In the genomic region with DNA sequence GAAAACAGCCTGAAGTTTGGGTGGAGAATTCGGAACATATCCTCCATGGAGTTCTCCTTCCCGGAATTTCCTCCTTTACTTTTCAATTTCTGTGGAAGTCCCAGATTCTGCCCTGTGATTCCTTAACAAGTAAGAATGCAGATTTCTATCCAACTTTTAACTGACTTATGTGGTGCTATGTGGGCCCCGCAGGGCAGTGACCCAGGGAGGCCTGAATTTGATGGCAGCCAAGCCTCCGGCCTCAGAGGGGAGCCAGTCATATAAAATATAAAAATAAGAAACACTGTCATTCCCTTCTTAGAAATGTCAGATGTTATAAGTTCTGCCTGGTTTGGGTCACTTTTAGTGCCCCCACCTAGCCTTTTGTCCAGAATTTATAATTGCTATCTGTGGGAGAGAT, we compare ENCODE assay signal across 22 cellular contexts.
"Had no signal": no experiment of that assay in that cellular context is flagged by ENCODE, and none has a peak within 500 bp of the region (broad histone marks: within the 10 kb centered on the region; RNA-seq: fewer than 3 reads in every experiment).

No MANE protein-coding gene starts in this region.

- H3K27ac ChIP-seq: heart right ventricle, hepatocyte, left ventricle myocardium inferior, neural progenitor cell, neutrophil, ovary, right atrium auricular region, right lobe of liver, suprapubic skin, thoracic aorta, tibial artery, uterus had no signal

- H3K79me2 ChIP-seq: hepatocyte had no signal

- ATAC-seq: heart right ventricle; mucosa of descending colon; naive thymus-derived CD8-positive, alpha-beta T cell; right lobe of liver; stimulated activated effector memory CD8-positive, alpha-beta T cell treated with anti-CD3 and anti-CD28 coated beads, Interleukin-12 subunit alpha, Interleukin-12 subunit beta, amount 100 ng/mL, for 72 hours had no signal

- H2AFZ ChIP-seq: hepatocyte, neural progenitor cell had no signal

- H3K4me2 ChIP-seq: hepatocyte, neural progenitor cell had no signal

- DNase-seq: heart right ventricle; islet precursor cell; left ventricle myocardium inferior; midbrain; mucosa of descending colon; naive thymus-derived CD8-positive, alpha-beta T cell; occipital lobe; ovary; right lobe of liver; stimulated activated CD4-positive, alpha-beta T cell treated with anti-CD3 and anti-CD28 coated beads, Interleukin-12 subunit alpha, Interleukin-12 subunit beta, amount 100 ng/mL, for 4 hours; stimulated activated CD4-positive, alpha-beta T cell treated with anti-CD3 and anti-CD28 coated beads, Interleukin-4, amount 100 ng/mL, for 24 hours; stimulated activated naive CD4-positive, alpha-beta T cell; tibial artery; uterus had no signal

- H3K36me3 ChIP-seq: heart right ventricle, left ventricle myocardium inferior, neural progenitor cell, neutrophil, ovary, right atrium auricular region, right lobe of liver, suprapubic skin, thoracic aorta, tibial artery, uterus had no signal

- H3K9me3 ChIP-seq: mucosa of descending colon, neutrophil, ovary, right lobe of liver, suprapubic skin, thoracic aorta, uterus had no signal

- H3K4me3 ChIP-seq: heart right ventricle, hepatocyte, left ventricle myocardium inferior, lung, mucosa of descending colon, neural progenitor cell, ovary, right atrium auricular region, right lobe of liver, suprapubic skin, thoracic aorta, tibial artery, uterus had no signal

- H3K9ac ChIP-seq: neural progenitor cell had no signal

- H3K27me3 ChIP-seq: hepatocyte, neural progenitor cell, ovary, right atrium auricular region, right lobe of liver had no signal

- H3K4me1 ChIP-seq: heart right ventricle, left ventricle myocardium inferior, neural progenitor cell, right atrium auricular region, right lobe of liver, suprapubic skin, tibial artery, uterus had no signal
